13 cellular contexts compared by ENCODE assay signal in the genomic region with DNA sequence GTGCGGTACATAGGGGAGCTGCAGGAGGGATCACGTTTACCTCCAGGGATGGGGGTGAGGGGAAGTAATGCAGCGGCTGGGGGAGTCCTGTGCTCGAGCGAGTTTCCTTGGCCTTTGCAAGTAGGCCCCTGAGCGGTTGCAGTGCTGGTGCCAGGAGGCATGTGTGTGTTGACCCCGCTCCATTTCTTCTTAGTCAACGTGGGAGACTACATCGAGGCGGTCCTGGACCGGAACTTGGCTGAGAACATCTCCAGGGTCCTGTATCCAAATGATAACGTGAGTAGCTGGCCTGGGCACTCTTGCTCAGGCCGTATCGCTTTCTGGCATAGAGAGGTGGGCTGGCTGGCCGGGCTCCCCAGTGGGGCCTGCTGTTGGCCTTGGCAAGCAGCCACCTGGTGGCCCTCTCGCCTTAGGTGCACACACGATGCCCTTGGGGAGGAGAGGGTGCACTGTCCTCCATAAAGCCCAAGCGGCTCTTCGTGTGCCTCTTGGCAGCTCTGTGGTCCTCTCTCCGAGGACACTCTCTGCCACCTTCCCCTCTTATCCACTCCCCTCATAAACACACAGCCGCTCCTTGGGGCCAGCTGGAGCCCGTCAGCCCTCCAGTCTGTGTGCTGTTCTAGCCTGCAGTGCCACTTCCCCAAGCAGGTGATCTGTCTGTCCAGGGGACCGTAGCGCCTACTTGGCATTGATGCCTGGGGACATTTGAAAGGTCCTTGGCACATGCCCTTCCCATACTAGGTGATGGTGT. TPM values are rescaled to one million over a fixed set of nuclear protein-coding genes. Genes with fewer than 3 reads are reported as not detected.
DNase-seq lines count a peak whose midpoint lies in the region; ATAC-seq and TF ChIP-seq lines count a peak whose summit lies in the region.
"Had no signal": no experiment of that assay in that cellular context is flagged by ENCODE, and none has a peak within 500 bp of the region (broad histone marks: within the 10 kb centered on the region; RNA-seq: fewer than 3 reads in every experiment).

No MANE protein-coding gene starts in this region.

- intact Hi-C loops in esophagus muscularis mucosa (cut with DNase I), result no loop called here

- WGBS in esophagus muscularis mucosa, result 85% methylated on average over 23 of the region's 24 CpGs

- H3K4me1 ChIP-seq in esophagus muscularis mucosa, result peaks cover 42 to 68% (median 64%) of the 10 kb centered on the region in 4 donors
- H3K4me1 ChIP-seq: Caco-2 had no signal

- DNase-seq in activated gamma-delta T cell treated with Interleukin-2 at 50 U/mL for 16 hours, result peak; percentile 2
- DNase-seq in activated gamma-delta T cell (lab: John Stamatoyannopoulos, UW), result no peak
- no peak for DNase-seq in esophagus muscularis mucosa (ENCODE audit: extremely low spot score)
- peak; percentile 85 for DNase-seq in mesenteric fat pad (ENCODE audit: low spot score)
- peak; percentile 34 for DNase-seq in ureter (ENCODE audit: low spot score)
- no peak for DNase-seq in stimulated activated naive CD4-positive, alpha-beta T cell (lab: John Stamatoyannopoulos, UW)
- DNase-seq: activated CD4-positive, alpha-beta T cell treated with anti-CD3 and anti-CD28 coated beads, Interleukin-2, amount 50 U/mL, for 4 hours; foreskin melanocyte; NCI-H82; stimulated activated CD8-positive, alpha-beta memory T cell treated with anti-CD3 and anti-CD28 coated beads, Interleukin-4, amount 100 ng/mL, for 48 hours had no signal

- TF ChIP-seq EP300 in esophagus muscularis mucosa (IDR thresholded peaks at IDR 0.05), result no peak

- TF ChIP-seq POLR2A in esophagus muscularis mucosa (IDR thresholded peaks at IDR 0.05; ENCODE audit: low read depth), result no peak

- ATAC-seq in HG03457 (IDR thresholded peaks at IDR 0.05; ENCODE audit: unreplicated experiment) (no peak), GM21786 (IDR thresholded peaks at IDR 0.05; ENCODE audit: unreplicated experiment) (no peak)

- peak overlapping the region; percentile 31 to 86 (median 84) for H3K27ac ChIP-seq in esophagus muscularis mucosa (replicated peaks in 1 of 4)

- H3K9me3 ChIP-seq in esophagus muscularis mucosa, result no peaks in the 10 kb centered on the region
- H3K9me3 ChIP-seq: Caco-2 had no signal

- no peaks in the 10 kb centered on the region for H3K27me3 ChIP-seq in esophagus muscularis mucosa

- no peak overlapping the region for H3K4me3 ChIP-seq in esophagus muscularis mucosa

- H3K36me3 ChIP-seq in esophagus muscularis mucosa, result peaks cover 42 to 98% (median 96%) of the 10 kb centered on the region in 4 donors

- TF ChIP-seq CTCF in esophagus muscularis mucosa (IDR thresholded peaks at IDR 0.05), result no peak

RNA-seq across cellular contexts. Expression of gene PYGB, which starts 29.3 kb away (rescaled TPM):
- total RNA-seq in esophagus muscularis mucosa (100 to 1,000 TPM; 398 to 632 (median 462) TPM), mesenteric fat pad (121 TPM), ureter (109 TPM)

Comparison
In these comparisons a context has a peak if more than half of its experiments do, and no peak if none do; other contexts are left out.
1. DNase-seq: peak in activated gamma-delta T cell treated with Interleukin-2 at 50 U/mL for 16 hours (single experiment), mesenteric fat pad (single experiment) and ureter (single experiment); none in activated gamma-delta T cell (single experiment), esophagus muscularis mucosa (single experiment) and stimulated activated naive CD4-positive, alpha-beta T cell (0 of 6).